ENCODE assay signal across 10 cellular contexts in the genomic region with DNA sequence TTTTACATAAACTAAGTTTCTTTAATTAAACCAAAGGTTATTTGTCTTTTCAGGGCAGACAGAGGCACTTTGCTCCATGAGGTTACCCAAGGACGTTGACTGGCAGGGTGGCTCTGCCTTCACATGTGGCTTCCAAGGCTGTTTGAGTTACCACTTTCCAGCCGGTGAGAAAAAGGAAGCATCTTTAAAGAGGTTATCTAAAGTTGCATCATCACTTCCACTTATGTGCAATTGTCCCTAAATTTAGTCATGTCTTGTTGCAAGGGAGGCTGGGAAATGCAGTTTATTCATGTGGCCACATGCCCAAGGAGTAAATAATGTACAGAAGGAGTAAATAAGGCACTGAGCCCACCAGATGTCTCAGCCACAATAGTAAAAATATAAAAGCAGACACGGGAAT. TPM values are rescaled to one million over a fixed set of nuclear protein-coding genes. Genes with fewer than 3 reads are reported as not detected.
DNase-seq lines count a peak whose midpoint lies in the region; TF ChIP-seq lines count a peak whose summit lies in the region.
"Had no signal": no experiment of that assay in that cellular context is flagged by ENCODE, and none has a peak within 500 bp of the region (broad histone marks: within the 10 kb centered on the region; RNA-seq: fewer than 3 reads in every experiment).

No MANE protein-coding gene starts in this region.

- TF ChIP-seq CTCF in A673 (conservative IDR thresholded peaks at IDR 0.05; ENCODE audit: low read depth, low read length), result no peak
- TF ChIP-seq CTCF in HL-60 (IDR thresholded peaks at IDR 0.05; ENCODE audit: insufficient read depth, low read length), result no peak
- TF ChIP-seq CTCF in RWPE1 (conservative IDR thresholded peaks at IDR 0.05; ENCODE audit: low read depth), result no peak
- TF ChIP-seq CTCF in fibroblast of mammary gland (conservative IDR thresholded peaks at IDR 0.05; ENCODE audit: control insufficient read depth, insufficient read depth, low read depth, low read length), result no peak
- no peak for TF ChIP-seq CTCF in lower leg skin (IDR thresholded peaks at IDR 0.05)

- H3K36me3 ChIP-seq in A673 (ENCODE audit: insufficient read depth, low read length, poor library complexity, severe bottlenecking), result no peaks in the 10 kb centered on the region

- POLR2A ChIA-PET in A673 (lab: Charles Lee; ENCODE audit: low non-redundant PET), result no interaction called here
- POLR2A ChIA-PET in RWPE1 (lab: Yijun Ruan, JAX; ENCODE audit: low non-redundant PET), result no interaction called here

- H3K4me3 ChIP-seq in A673 (ENCODE audit: low read depth, low read length, poor library complexity, severe bottlenecking) (no peak overlapping the region), HL-60 (replicated peaks; ENCODE audit: insufficient read depth, low read length) (no peak overlapping the region), fibroblast of mammary gland (ENCODE audit: control insufficient read depth, low read depth, low read length) (no peak overlapping the region), lower leg skin (ENCODE audit: low read depth, poor library complexity, severe bottlenecking) (no peak overlapping the region)

- intact Hi-C loops in A673 (cut with micrococcal nuclease; ENCODE audit: unreplicated experiment) (no loop called here), head of caudate nucleus (cut with DNase I) (no loop called here), lower leg skin (cut with DNase I; ENCODE audit: low total_unique reads) (no loop called here)

- 46 to 51% methylated on average over 3 of the region's 3 CpGs for WGBS in lower leg skin, 2 donors

- H3K4me1 ChIP-seq in A673 (ENCODE audit: insufficient read depth, low read length, poor library complexity, severe bottlenecking), result no peaks in the 10 kb centered on the region

- DNase-seq in A673 (ENCODE audit: low spot score) (peak; percentile 56), HL-60 (ENCODE audit: low read depth in 1 of 2, low spot score in 1 of 2) (peak; percentile 92 to 93), RWPE1 (ENCODE audit: low spot score) (peak; percentile 16), fibroblast of mammary gland (ENCODE audit: low read depth) (peak; percentile 46), NCI-H1105 (lab: John Stamatoyannopoulos, UW) (no peak), head of caudate nucleus (no peak), NCI-H1092 treated with DMSO at 0.1 percent for 48 hours (lab: John Stamatoyannopoulos, UW) (no peak), lower leg skin (ENCODE audit: low spot score in 2 of 2) (no peak)
- DNase-seq: NCI-H1436 treated with DMSO at 0.1 percent for 48 hours; stimulated activated CD4-positive, alpha-beta T cell treated with anti-CD3 and anti-CD28 coated beads, Interleukin-2, amount 100 ng/mL, for 24 hours had no signal

- no peaks in the 10 kb centered on the region for H3K27me3 ChIP-seq in A673 (replicated peaks; ENCODE audit: insufficient read depth, low read depth, low read length, poor library complexity)
- no peaks in the 10 kb centered on the region for H3K27me3 ChIP-seq in HL-60 (ENCODE audit: insufficient read depth, poor library complexity, severe bottlenecking)

- BruUV-seq in A673 (replicated peaks; lab: Mats Ljungman, UMichigan), result no TSS peak

- CTCF ChIA-PET in A673 (lab: Charles Lee) (no interaction called here), RWPE1 (lab: Yijun Ruan, JAX) (no interaction called here)

- no peak overlapping the region for H3K27ac ChIP-seq in A673 (ENCODE audit: low read depth, low read length, poor library complexity, severe bottlenecking)
- peak overlapping the region; percentile 20; the same call in 1 of the 2 replicates for H3K27ac ChIP-seq in HL-60 (replicated peaks)
- H3K27ac ChIP-seq in RWPE1, result no peak overlapping the region

- no peak for TF ChIP-seq POLR2A in lower leg skin (IDR thresholded peaks at IDR 0.05)

- H3K9me3 ChIP-seq in A673 (ENCODE audit: low read depth, low read length, poor library complexity, severe bottlenecking), result no peaks in the 10 kb centered on the region

RNA-seq across cellular contexts. Expression of a gene that starts 29.0 kb away (rescaled TPM):
- total RNA-seq in A673 (2021) (41.0 and 44.5 TPM in 2 replicates), lower leg skin (10 to 100 TPM; 24.1 to 29.2 (median 26.5) TPM)

Comparison
In these comparisons a context has a peak if more than half of its experiments do, and no peak if none do; other contexts are left out.
1. DNase-seq: peak in A673 (single experiment), HL-60 (2 of 2), RWPE1 (single experiment) and fibroblast of mammary gland (single experiment); none in NCI-H1105 (single experiment), head of caudate nucleus (0 of 42), NCI-H1092 treated with DMSO at 0.1 percent for 48 hours (single experiment) and lower leg skin (0 of 2).